8 cellular contexts compared by ENCODE assay signal in genomic region chr3:153130312-153130977, GRCh38. TPM values are rescaled to one million over a fixed set of nuclear protein-coding genes. Genes with fewer than 3 reads are reported as not detected.
DNase-seq lines count a peak whose midpoint lies in the region; ATAC-seq and TF ChIP-seq lines count a peak whose summit lies in the region.

No MANE protein-coding gene starts in this region.

- no peak overlapping the region for H3K27ac Mint-ChIP-seq in WTC11

- H3K27me3 Mint-ChIP-seq in WTC11 (ENCODE audit: low read depth), result no peaks in the 10 kb centered on the region

- peaks cover 12% of the 10 kb centered on the region for H3K9me3 Mint-ChIP-seq in WTC11

- H3K4me3 Mint-ChIP-seq in WTC11, result no peak overlapping the region

- H3K4me3 ChIP-seq in thyroid gland (replicated peaks in 1 of 3), result no peak overlapping the region

- POLR2A ChIA-PET in WTC11 (lab: Charles Lee), result no interaction called here

- intact Hi-C loops in thyroid gland (cut with DNase I), result no loop called here

- no peak for TF ChIP-seq POLR2A in thyroid gland (IDR thresholded peaks at IDR 0.05)

- CTCF ChIA-PET in WTC11 (lab: Charles Lee), result no interaction called here

- H3K36me3 ChIP-seq in thyroid gland, result no peaks in the 10 kb centered on the region

- H3K4me1 ChIP-seq in thyroid gland, result no peaks in the 10 kb centered on the region

- H3K27ac ChIP-seq in thyroid gland, result no peak overlapping the region

- no peaks in the 10 kb centered on the region for H3K27me3 ChIP-seq in thyroid gland

- TF ChIP-seq CTCF in WTC11 (IDR thresholded peaks at IDR 0.05) (no peak), thyroid gland (IDR thresholded peaks at IDR 0.05) (no peak)

- no peaks in the 10 kb centered on the region for H3K36me3 Mint-ChIP-seq in WTC11

- DNase-seq in NCI-H69 (lab: John Stamatoyannopoulos, UW), result peak; percentile 18
- peak; percentile 76 for DNase-seq in kidney glomerular epithelial cell (lab: John Stamatoyannopoulos, UW)
- DNase-seq in NCI-H1930 (lab: John Stamatoyannopoulos, UW), result no peak
- DNase-seq in WTC11 (ENCODE audit: low spot score), result no peak
- no peak for DNase-seq in D341Med (ENCODE audit: low spot score)
- no peak for DNase-seq in thyroid gland

- ATAC-seq in GM18508 (IDR thresholded peaks at IDR 0.05; ENCODE audit: insufficient read depth, unreplicated experiment), result peak; percentile 88
- peak; percentile 95 for ATAC-seq in HG02610 (IDR thresholded peaks at IDR 0.05; ENCODE audit: unreplicated experiment)
- no peak for ATAC-seq in WTC11

- no peaks in the 10 kb centered on the region for H3K4me1 Mint-ChIP-seq in WTC11

- H3K9me3 ChIP-seq in thyroid gland, result no peaks in the 10 kb centered on the region

- 78 to 80% methylated on average over 2 of the region's 2 CpGs for WGBS in thyroid gland, 2 donors

TF ChIP-seq in WTC11, 78 proteins besides CTCF, POLR2A, EP300 and RAD21:
- TF ChIP-seq E2F1 (CRISPR knock-in tag; IDR thresholded peaks at IDR 0.05), result no peak
- TF ChIP-seq E2F5 (CRISPR knock-in tag; IDR thresholded peaks at IDR 0.05), result no peak
- TF ChIP-seq ZNF512 (CRISPR knock-in tag; IDR thresholded peaks at IDR 0.05; ENCODE audit: borderline replicate concordance), result no peak
- no peak for TF ChIP-seq NFATC4 (CRISPR knock-in tag; IDR thresholded peaks at IDR 0.05)
- no peak for TF ChIP-seq FOXJ3 (CRISPR knock-in tag; IDR thresholded peaks at IDR 0.05; ENCODE audit: borderline replicate concordance)
- no peak for TF ChIP-seq ATF3 (CRISPR knock-in tag; conservative IDR thresholded peaks at IDR 0.05)

RNA-seq across cellular contexts. Expression of gene RAP2B, which starts 31.6 kb away (rescaled TPM):
- 21.8 to 25.6 TPM (median 22.6 TPM) in 3 replicates for total RNA-seq in WTC11 (2021)
- 10 to 100 TPM in 3 of 4 donors, 1 to 10 TPM in 1; 8.9 to 11.0 (median 10.1) TPM for total RNA-seq in thyroid gland

Comparison
In these comparisons a context has a peak if more than half of its experiments do, and no peak if none do; other contexts are left out.
1. DNase-seq: peak in NCI-H69 (single experiment) and kidney glomerular epithelial cell (single experiment); none in NCI-H1930 (0 of 2), WTC11 (single experiment), D341Med (single experiment) and thyroid gland (0 of 2).